Comparison of ENCODE assay signal across 9 cellular contexts in genomic region chr4:89000844-89001360, GRCh38. TPM values are rescaled to one million over a fixed set of nuclear protein-coding genes. Genes with fewer than 3 reads are reported as not detected.
DNase-seq lines count a peak whose midpoint lies in the region; ATAC-seq lines count a peak whose summit lies in the region.
"Had no signal": no experiment of that assay in that cellular context is flagged by ENCODE, and none has a peak within 500 bp of the region (broad histone marks: within the 10 kb centered on the region; RNA-seq: fewer than 3 reads in every experiment).

No MANE protein-coding gene starts in this region.

- ATAC-seq in HG02798 (IDR thresholded peaks at IDR 0.05; ENCODE audit: poor library complexity, unreplicated experiment) (no peak), GM19463 (IDR thresholded peaks at IDR 0.05; ENCODE audit: unreplicated experiment) (no peak), GM19395 (IDR thresholded peaks at IDR 0.05; ENCODE audit: unreplicated experiment) (no peak)

- DNase-seq in ELR (ENCODE audit: low read depth), result peak; percentile 70
- DNase-seq in NCI-H2029 (lab: John Stamatoyannopoulos, UW), result peak; percentile 98
- DNase-seq in amniotic epithelial cell (ENCODE audit: low read depth), result peak; percentile 68
- peak; percentile 77 to 90 for DNase-seq in lung microvascular endothelial cell (ENCODE audit: low read depth in 2 of 2)
- no peak for DNase-seq in GDM1 (lab: John Stamatoyannopoulos, UW)
- DNase-seq: kidney had no signal

RNA-seq across cellular contexts. Expression of gene FAM13A, which starts 56.1 kb away (rescaled TPM):
- 0.44 and 0.60 TPM in 2 replicates for total RNA-seq in lung microvascular endothelial cell
